ENCODE assay signal across 8 cellular contexts in genomic region chr15:40073707-40074490, GRCh38. TPM values are rescaled to one million over a fixed set of nuclear protein-coding genes. Genes with fewer than 3 reads are reported as not detected.
DNase-seq lines count a peak whose midpoint lies in the region; ATAC-seq and TF ChIP-seq lines count a peak whose summit lies in the region.
"Not testable (repeated sequence)": the region's sequence is repeated elsewhere in the genome, so short reads cannot be mapped to it uniquely, and the experiment has no call there.

No MANE protein-coding gene starts in this region.

- H3K4me2 ChIP-seq in BLaER1, result peak overlapping the region; percentile 86; the same call in 1 of the 2 replicates

- H3K9me3 ChIP-seq in BLaER1; T-helper 17 cell (ENCODE audit: control insufficient read depth, low read length, poor library complexity, severe bottlenecking): not testable (repeated sequence)

- H4K20me1 ChIP-seq in BLaER1, result not testable (repeated sequence)

- not testable (repeated sequence) for H3K36me3 ChIP-seq in BLaER1

- TF ChIP-seq CTCF in GM13977 (IDR thresholded peaks at IDR 0.05; ENCODE audit: extremely low read depth, insufficient read depth, missing control alignments); natural killer cell (IDR thresholded peaks at IDR 0.05): not testable (repeated sequence)

- not testable (repeated sequence) for H3K27ac ChIP-seq in BLaER1

- H3K27me3 ChIP-seq in BLaER1, result not testable (repeated sequence)

- in situ Hi-C loops in GM13977 (cut with MboI; ENCODE audit: low pct_unique_long_range_greater_than_20kb, low sequenced_read_pairs, unreplicated experiment), result not testable (repeated sequence)

- H3K4me3 Mint-ChIP-seq in T-helper 17 cell, result peak overlapping the region; percentile 83
- peak overlapping the region; percentile 49 for H3K4me3 Mint-ChIP-seq in activated CD8-positive, alpha-beta memory T cell treated with anti-CD3 and anti-CD28 coated beads, Interleukin-2, amount 10 ng/mL, durations not matched to agents 7 days and 5 days
- peak overlapping the region; percentile 89 for H3K4me3 Mint-ChIP-seq in activated naive CD8-positive, alpha-beta T cell
- peak overlapping the region; percentile 76 to 86 for H3K4me3 Mint-ChIP-seq in effector memory CD8-positive, alpha-beta T cell
- peak overlapping the region; percentile 86 for H3K4me3 Mint-ChIP-seq in natural killer cell
- H3K4me3 Mint-ChIP-seq in stimulated activated naive B cell treated with anti-CD40 and anti-IgM and Interleukin-4, amounts not matched to agents 10 μg/mL and 1 μg/mL and 100 μg/mL, for 72 hours, result peak overlapping the region; percentile 72 to 75

- not testable (repeated sequence) for H3K36me3 Mint-ChIP-seq in T-helper 17 cell (ENCODE audit: low read depth); activated CD8-positive, alpha-beta memory T cell treated with anti-CD3 and anti-CD28 coated beads, Interleukin-2, amount 10 ng/mL, durations not matched to agents 7 days and 5 days; activated naive CD8-positive, alpha-beta T cell; effector memory CD8-positive, alpha-beta T cell (ENCODE audit: insufficient read depth); natural killer cell; stimulated activated naive B cell treated with anti-CD40 and anti-IgM and Interleukin-4, amounts not matched to agents 10 μg/mL and 1 μg/mL and 100 μg/mL, for 72 hours

- ATAC-seq in T-helper 17 cell; activated CD8-positive, alpha-beta memory T cell treated with anti-CD3 and anti-CD28 coated beads, Interleukin-2, amount 10 ng/mL, durations not matched to agents 7 days and 5 days; effector memory CD8-positive, alpha-beta T cell (replicated peaks); stimulated activated naive B cell treated with anti-CD40 and anti-IgM and Interleukin-4, amounts not matched to agents 10 μg/mL and 1 μg/mL and 100 μg/mL, for 72 hours (replicated peaks): not testable (repeated sequence)
- ATAC-seq in natural killer cell, result peak in 2 of 3 donors; percentile 24 to 26

- peaks cover 52% of the 10 kb centered on the region for H3K4me1 ChIP-seq in BLaER1

- not testable (repeated sequence) for H3K9me3 Mint-ChIP-seq in activated CD8-positive, alpha-beta memory T cell treated with anti-CD3 and anti-CD28 coated beads, Interleukin-2, amount 10 ng/mL, durations not matched to agents 7 days and 5 days (ENCODE audit: low read depth); activated naive CD8-positive, alpha-beta T cell (ENCODE audit: low read depth); effector memory CD8-positive, alpha-beta T cell; natural killer cell; stimulated activated naive B cell treated with anti-CD40 and anti-IgM and Interleukin-4, amounts not matched to agents 10 μg/mL and 1 μg/mL and 100 μg/mL, for 72 hours

- not testable (repeated sequence) for H3K9ac ChIP-seq in BLaER1

- not testable (repeated sequence) for H3K4me3 ChIP-seq in BLaER1

- intact Hi-C loops in natural killer cell (cut with micrococcal nuclease), result not testable (repeated sequence)

- H3K27ac Mint-ChIP-seq in T-helper 17 cell, result peak overlapping the region; percentile 59
- H3K27ac Mint-ChIP-seq in activated CD8-positive, alpha-beta memory T cell treated with anti-CD3 and anti-CD28 coated beads, Interleukin-2, amount 10 ng/mL, durations not matched to agents 7 days and 5 days, result not testable (repeated sequence)
- peak overlapping the region; percentile 86 for H3K27ac Mint-ChIP-seq in activated naive CD8-positive, alpha-beta T cell
- peak overlapping the region; percentile 44 to 91 for H3K27ac Mint-ChIP-seq in effector memory CD8-positive, alpha-beta T cell
- peak overlapping the region in 1 of 2 donors; percentile 58 for H3K27ac Mint-ChIP-seq in natural killer cell
- H3K27ac Mint-ChIP-seq in stimulated activated naive B cell treated with anti-CD40 and anti-IgM and Interleukin-4, amounts not matched to agents 10 μg/mL and 1 μg/mL and 100 μg/mL, for 72 hours, result peak overlapping the region; percentile 80

- H3K4me1 Mint-ChIP-seq in T-helper 17 cell; activated CD8-positive, alpha-beta memory T cell treated with anti-CD3 and anti-CD28 coated beads, Interleukin-2, amount 10 ng/mL, durations not matched to agents 7 days and 5 days; activated naive CD8-positive, alpha-beta T cell (ENCODE audit: low read depth): not testable (repeated sequence)
- peaks cover 9 to 12% of the 10 kb centered on the region in 2 donors for H3K4me1 Mint-ChIP-seq in effector memory CD8-positive, alpha-beta T cell (ENCODE audit: low read depth in 2 of 2)
- H3K4me1 Mint-ChIP-seq in natural killer cell, result peaks cover 10 to 12% of the 10 kb centered on the region in 2 donors
- peaks cover 27 to 40% of the 10 kb centered on the region in 2 donors for H3K4me1 Mint-ChIP-seq in stimulated activated naive B cell treated with anti-CD40 and anti-IgM and Interleukin-4, amounts not matched to agents 10 μg/mL and 1 μg/mL and 100 μg/mL, for 72 hours

- H3K27me3 Mint-ChIP-seq in T-helper 17 cell, result peaks cover 25% of the 10 kb centered on the region
- not testable (repeated sequence) for H3K27me3 Mint-ChIP-seq in activated CD8-positive, alpha-beta memory T cell treated with anti-CD3 and anti-CD28 coated beads, Interleukin-2, amount 10 ng/mL, durations not matched to agents 7 days and 5 days; activated naive CD8-positive, alpha-beta T cell; stimulated activated naive B cell treated with anti-CD40 and anti-IgM and Interleukin-4, amounts not matched to agents 10 μg/mL and 1 μg/mL and 100 μg/mL, for 72 hours
- H3K27me3 Mint-ChIP-seq in effector memory CD8-positive, alpha-beta T cell, result peaks cover 0 to 24% of the 10 kb centered on the region in 2 donors
- H3K27me3 Mint-ChIP-seq in natural killer cell (ENCODE audit: low read depth in 2 of 2), result peaks cover 7 to 11% of the 10 kb centered on the region in 2 donors

- peak; percentile 45 for DNase-seq in GM13977 (ENCODE audit: low spot score)
- not testable (repeated sequence) for DNase-seq in T-helper 17 cell; activated CD8-positive, alpha-beta memory T cell treated with anti-CD3 and anti-CD28 coated beads, Interleukin-2, amount 10 ng/mL, durations not matched to agents 7 days and 5 days; effector memory CD8-positive, alpha-beta T cell; natural killer cell; stimulated activated naive B cell treated with anti-CD40 and anti-IgM and Interleukin-4, amounts not matched to agents 10 μg/mL and 1 μg/mL and 100 μg/mL, for 72 hours

- CTCF ChIA-PET in activated CD8-positive, alpha-beta memory T cell treated with anti-CD3 and anti-CD28 coated beads, Interleukin-2, amount 10 ng/mL, durations not matched to agents 7 days and 5 days (lab: Charles Lee), result interaction anchor here (1.2 to 1.4 kb wide), 3 partner anchors 31 to 104 kb away, joined by 3 to 6 read pairs (median 3); no protein-coding TSS in a partner anchor

RNA-seq across cellular contexts. Expression of gene BMF, which starts 34.8 kb away (rescaled TPM):
- total RNA-seq in T-helper 17 cell (10 to 100 TPM in 1 of 2 donors, 1 to 10 TPM in 1; 8.0 to 13.4 TPM), natural killer cell (10 to 100 TPM in 1 of 3 donors, 1 to 10 TPM in 2; 7.6 to 10.5 (median 9.8) TPM)
- 10 to 100 TPM in 1 of 2 experiments, 1 to 10 TPM in 1; 3.6 to 13.0 TPM for total RNA-seq in activated CD8-positive, alpha-beta memory T cell treated with anti-CD3 and anti-CD28 coated beads, Interleukin-2, amount 10 ng/mL, durations not matched to agents 7 days and 5 days

RNA-seq across cellular contexts. Expression of gene SRP14, which starts 34.9 kb away (rescaled TPM):
- total RNA-seq in T-helper 17 cell (100 to 1,000 TPM; 108 to 114 TPM), natural killer cell (100 to 1,000 TPM; 126 to 143 (median 127) TPM)
- total RNA-seq in activated CD8-positive, alpha-beta memory T cell treated with anti-CD3 and anti-CD28 coated beads, Interleukin-2, amount 10 ng/mL, durations not matched to agents 7 days and 5 days, result 100 to 1,000 TPM; 150 to 160 TPM
